In the genomic region with DNA sequence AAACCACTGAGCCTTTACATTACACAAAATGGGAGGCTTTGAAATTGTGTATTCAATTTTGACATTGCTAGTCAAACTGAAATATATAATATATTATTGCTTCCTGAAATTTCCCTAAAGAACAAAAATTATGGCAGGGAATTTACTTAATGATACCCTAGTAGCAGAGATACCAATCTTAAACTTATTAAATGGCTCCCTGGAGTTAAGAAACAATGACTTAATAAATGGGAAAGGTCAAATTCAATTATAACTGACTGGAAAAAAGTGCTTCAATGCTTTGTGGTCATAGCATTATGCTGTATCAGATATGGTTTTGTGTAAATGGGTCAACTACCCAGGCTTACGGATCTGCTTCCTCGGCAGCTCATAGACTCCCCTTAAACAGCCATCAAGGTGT, we compare ENCODE assay signal across 13 cellular contexts.
A peak's percentile ranks its signal among the peaks of the same experiment; 100 is the strongest.
DNase-seq lines count a peak whose midpoint lies in the region; ATAC-seq and TF ChIP-seq lines count a peak whose summit lies in the region.
"Had no signal": no experiment of that assay in that cellular context is flagged by ENCODE, and none has a peak within 500 bp of the region (broad histone marks: within the 10 kb centered on the region; RNA-seq: fewer than 3 reads in every experiment).

No MANE protein-coding gene starts in this region.

- intact Hi-C loops in sciatic nerve (cut with DNase I) = no loop called here

- ATAC-seq in SK-N-SH treated with all-trans-retinoic acid at 6 μM for 48 hours (no peak), sciatic nerve (no peak), GM18907 (IDR thresholded peaks at IDR 0.05; ENCODE audit: unreplicated experiment) (no peak)
- ATAC-seq: A549; CD8-positive, alpha-beta T cell had no signal

- peak; percentile 59 for DNase-seq in NCI-H69 (lab: John Stamatoyannopoulos, UW)
- peak; percentile 4 for DNase-seq in SK-N-DZ (ENCODE audit: low spot score)
- no peak for DNase-seq in sciatic nerve (ENCODE audit: low spot score)
- DNase-seq: AML-193; Caco-2; Calu3; CD4-positive, alpha-beta T cell; CD8-positive, alpha-beta T cell; DMS79 treated with DMSO at 0.1 percent for 48 hours; GF-D8 had no signal

TF ChIP-seq in SK-N-SH treated with all-trans-retinoic acid at 6 μM for 48 hours, 23 proteins besides CTCF, POLR2A, EP300 and RAD21:
- TF ChIP-seq ZNF8 (CRISPR knock-in tag; IDR thresholded peaks at IDR 0.05) (0 out of 2 replicates have a peak, but pooled peaks have one; percentile 24), ZFP30 (CRISPR knock-in tag; IDR thresholded peaks at IDR 0.05) (no peak), ZNF565 (CRISPR knock-in tag; conservative IDR thresholded peaks at IDR 0.05; ENCODE audit: low read depth) (no peak), ISL1 (CRISPR knock-in tag; IDR thresholded peaks at IDR 0.05) (peak; percentile 94), ZNF70 (CRISPR knock-in tag; IDR thresholded peaks at IDR 0.05) (no peak), TCF4 (CRISPR knock-in tag; IDR thresholded peaks at IDR 0.05; ENCODE audit: borderline replicate concordance) (no peak), TOX (CRISPR knock-in tag; IDR thresholded peaks at IDR 0.05; ENCODE audit: borderline replicate concordance) (no peak), ZFP3 (CRISPR knock-in tag; IDR thresholded peaks at IDR 0.05) (peak; percentile 53; the same call in 1 of the 2 replicates), GLIS3 (CRISPR knock-in tag; IDR thresholded peaks at IDR 0.05) (0 out of 2 replicates have a peak, but pooled peaks have one; percentile 46)
- TF ChIP-seq, protein P1, sequence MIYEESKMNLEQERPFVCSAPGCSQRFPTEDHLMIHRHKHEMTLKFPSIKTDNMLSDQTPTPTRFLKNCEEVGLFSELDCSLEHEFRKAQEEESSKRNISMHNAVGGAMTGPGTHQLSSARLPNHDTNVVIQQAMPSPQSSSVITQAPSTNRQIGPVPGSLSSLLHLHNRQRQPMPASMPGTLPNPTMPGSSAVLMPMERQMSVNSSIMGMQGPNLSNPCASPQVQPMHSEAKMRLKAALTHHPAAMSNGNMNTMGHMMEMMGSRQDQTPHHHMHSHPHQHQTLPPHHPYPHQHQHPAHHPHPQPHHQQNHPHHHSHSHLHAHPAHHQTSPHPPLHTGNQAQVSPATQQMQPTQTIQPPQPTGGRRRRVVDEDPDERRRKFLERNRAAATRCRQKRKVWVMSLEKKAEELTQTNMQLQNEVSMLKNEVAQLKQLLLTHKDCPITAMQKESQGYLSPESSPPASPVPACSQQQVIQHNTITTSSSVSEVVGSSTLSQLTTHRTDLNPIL (CRISPR knock-in tag; IDR thresholded peaks at IDR 0.05; ENCODE audit: low read depth) = 0 out of 2 replicates have a peak, but pooled peaks have one; percentile 18
- TF ChIP-seq, protein P2, sequence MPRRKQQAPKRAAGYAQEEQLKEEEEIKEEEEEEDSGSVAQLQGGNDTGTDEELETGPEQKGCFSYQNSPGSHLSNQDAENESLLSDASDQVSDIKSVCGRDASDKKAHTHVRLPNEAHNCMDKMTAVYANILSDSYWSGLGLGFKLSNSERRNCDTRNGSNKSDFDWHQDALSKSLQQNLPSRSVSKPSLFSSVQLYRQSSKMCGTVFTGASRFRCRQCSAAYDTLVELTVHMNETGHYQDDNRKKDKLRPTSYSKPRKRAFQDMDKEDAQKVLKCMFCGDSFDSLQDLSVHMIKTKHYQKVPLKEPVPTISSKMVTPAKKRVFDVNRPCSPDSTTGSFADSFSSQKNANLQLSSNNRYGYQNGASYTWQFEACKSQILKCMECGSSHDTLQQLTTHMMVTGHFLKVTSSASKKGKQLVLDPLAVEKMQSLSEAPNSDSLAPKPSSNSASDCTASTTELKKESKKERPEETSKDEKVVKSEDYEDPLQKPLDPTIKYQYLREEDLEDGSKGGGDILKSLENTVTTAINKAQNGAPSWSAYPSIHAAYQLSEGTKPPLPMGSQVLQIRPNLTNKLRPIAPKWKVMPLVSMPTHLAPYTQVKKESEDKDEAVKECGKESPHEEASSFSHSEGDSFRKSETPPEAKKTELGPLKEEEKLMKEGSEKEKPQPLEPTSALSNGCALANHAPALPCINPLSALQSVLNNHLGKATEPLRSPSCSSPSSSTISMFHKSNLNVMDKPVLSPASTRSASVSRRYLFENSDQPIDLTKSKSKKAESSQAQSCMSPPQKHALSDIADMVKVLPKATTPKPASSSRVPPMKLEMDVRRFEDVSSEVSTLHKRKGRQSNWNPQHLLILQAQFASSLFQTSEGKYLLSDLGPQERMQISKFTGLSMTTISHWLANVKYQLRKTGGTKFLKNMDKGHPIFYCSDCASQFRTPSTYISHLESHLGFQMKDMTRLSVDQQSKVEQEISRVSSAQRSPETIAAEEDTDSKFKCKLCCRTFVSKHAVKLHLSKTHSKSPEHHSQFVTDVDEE (CRISPR knock-in tag; IDR thresholded peaks at IDR 0.05) = no peak
